27 cellular contexts compared by ENCODE assay signal in genomic region chr2:196128749-196129148, GRCh38.
"Had no signal": no experiment of that assay in that cellular context is flagged by ENCODE, and none has a peak within 500 bp of the region (broad histone marks: within the 10 kb centered on the region; RNA-seq: fewer than 3 reads in every experiment).

No MANE protein-coding gene starts in this region.

- ATAC-seq: activated CD8-positive, alpha-beta T cell treated with anti-CD3 and anti-CD28 coated beads for 36 hours; activated naive CD4-positive, alpha-beta T cell treated with anti-CD3 and anti-CD28 coated beads, Interleukin-2, amount 50 U/mL, for 72 hours; effector memory CD8-positive, alpha-beta T cell; gastroesophageal sphincter; heart right ventricle; WTC11 had no signal

- H3K27me3 Mint-ChIP-seq: activated CD8-positive, alpha-beta T cell treated with anti-CD3 and anti-CD28 coated beads for 36 hours; activated naive CD8-positive, alpha-beta T cell treated with anti-CD3 and anti-CD28 coated beads, Interleukin-2, amount 10 ng/mL, durations not matched to agents 7 days and 5 days; central memory CD8-positive, alpha-beta T cell; effector memory CD8-positive, alpha-beta T cell had no signal

- H3K4me1 ChIP-seq: esophagus squamous epithelium, gastroesophageal sphincter had no signal

- H3K4me3 ChIP-seq: esophagus squamous epithelium, gastroesophageal sphincter, heart right ventricle, hepatocyte had no signal

- H3K27ac ChIP-seq: brain microvascular endothelial cell, epithelial cell of prostate, esophagus squamous epithelium, gastroesophageal sphincter, heart right ventricle, hepatocyte, VCaP had no signal

- H3K36me3 ChIP-seq: gastroesophageal sphincter had no signal

- H3K27me3 ChIP-seq: brain microvascular endothelial cell, esophagus squamous epithelium, gastroesophageal sphincter, heart right ventricle, hepatocyte had no signal

- DNase-seq: activated CD4-positive, alpha-beta T cell treated with anti-CD3 and anti-CD28 coated beads for 1 hour; activated CD4-positive, alpha-beta T cell treated with anti-CD3 and anti-CD28 coated beads for 4 hours; activated CD4-positive, alpha-beta T cell treated with anti-CD3 and anti-CD28 coated beads, Interleukin-2, amount 50 U/mL, for 1 hour; activated CD4-positive, alpha-beta T cell treated with anti-CD3 and anti-CD28 coated beads, Interleukin-2, amount 50 U/mL, for 48 hours; activated CD8-positive, alpha-beta memory T cell treated with anti-CD3 and anti-CD28 coated beads for 24 hours; activated CD8-positive, alpha-beta T cell treated with anti-CD3 and anti-CD28 coated beads for 36 hours; activated gamma-delta T cell; activated naive CD4-positive, alpha-beta T cell; activated naive CD4-positive, alpha-beta T cell treated with anti-CD3 and anti-CD28 coated beads, Interleukin-2, amount 10 ng/mL, durations not matched to agents 7 days and 5 days; activated naive CD8-positive, alpha-beta T cell treated with anti-CD3 and anti-CD28 coated beads, Interleukin-2, amount 10 ng/mL, durations not matched to agents 7 days and 5 days; activated T-cell treated with anti-CD3 and anti-CD28 coated beads, Interleukin-2, amount 50 U/mL, for 48 hours; brain microvascular endothelial cell; cortex of kidney; dermis blood vessel endothelial cell; effector CD4-positive, alpha-beta T cell; effector memory CD8-positive, alpha-beta T cell; esophagus squamous epithelium; foreskin melanocyte; heart right ventricle; T-helper 2 cell had no signal

- H3K4me3 Mint-ChIP-seq: activated CD8-positive, alpha-beta T cell treated with anti-CD3 and anti-CD28 coated beads for 36 hours; activated naive CD4-positive, alpha-beta T cell treated with anti-CD3 and anti-CD28 coated beads, Interleukin-2, amount 10 ng/mL, durations not matched to agents 7 days and 5 days; activated naive CD8-positive, alpha-beta T cell treated with anti-CD3 and anti-CD28 coated beads, Interleukin-2, amount 10 ng/mL, durations not matched to agents 7 days and 5 days; central memory CD8-positive, alpha-beta T cell; effector memory CD8-positive, alpha-beta T cell; WTC11 had no signal

- H3K27ac Mint-ChIP-seq: activated CD8-positive, alpha-beta T cell treated with anti-CD3 and anti-CD28 coated beads for 36 hours; activated naive CD4-positive, alpha-beta T cell treated with anti-CD3 and anti-CD28 coated beads, Interleukin-2, amount 10 ng/mL, durations not matched to agents 7 days and 5 days; activated naive CD4-positive, alpha-beta T cell treated with anti-CD3 and anti-CD28 coated beads, Interleukin-2, amount 50 U/mL, for 72 hours; activated naive CD8-positive, alpha-beta T cell treated with anti-CD3 and anti-CD28 coated beads, Interleukin-2, amount 10 ng/mL, durations not matched to agents 7 days and 5 days; effector memory CD8-positive, alpha-beta T cell; WTC11 had no signal
